8 cellular contexts compared by ENCODE assay signal in the genomic region with DNA sequence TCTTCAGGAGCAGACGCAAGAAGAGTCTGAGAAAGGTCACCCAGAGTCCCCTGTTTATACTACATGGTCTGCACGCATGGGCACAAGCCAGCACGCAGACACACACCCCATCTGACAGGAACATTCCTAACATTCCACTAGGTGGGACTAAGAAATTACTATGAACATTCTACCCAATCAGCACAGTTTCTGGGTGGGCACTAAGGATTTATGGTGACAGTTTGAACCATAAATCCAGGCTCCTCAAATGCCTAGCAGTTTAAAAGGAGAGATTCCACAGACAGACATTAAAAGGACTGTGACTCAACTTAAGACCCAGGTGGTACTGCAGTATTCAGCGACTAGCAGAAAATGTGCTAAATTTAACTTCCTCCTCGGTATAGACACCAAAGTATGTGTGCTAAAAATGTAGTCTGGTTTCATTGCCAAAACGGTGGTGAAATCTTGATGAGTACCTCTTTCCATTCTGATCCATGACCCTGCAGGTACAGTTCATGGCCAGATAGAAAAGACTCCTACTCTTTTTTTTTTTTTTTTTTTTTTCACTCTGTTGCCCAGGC. TPM values are rescaled to one million over a fixed set of nuclear protein-coding genes. Genes with fewer than 3 reads are reported as not detected.
A peak's percentile ranks its signal among the peaks of the same experiment; 100 is the strongest.
DNase-seq lines count a peak whose midpoint lies in the region; ATAC-seq and TF ChIP-seq lines count a peak whose summit lies in the region.

No MANE protein-coding gene starts in this region.

- H3K27ac ChIP-seq in ACC112 (ENCODE audit: low read depth, low read length) (peak overlapping the region; percentile 95), left lung (peak overlapping the region; percentile 20 to 70)

- H3K4me3 ChIP-seq in ACC112 (ENCODE audit: low read depth, low read length): peak overlapping the region; percentile 22; the same call in 1 of the 2 replicates
- no peak overlapping the region for H3K4me3 ChIP-seq in astrocyte of the cerebellum (ENCODE audit: low read depth, low read length)
- no peak overlapping the region for H3K4me3 ChIP-seq in left lung

- H3K36me3 Mint-ChIP-seq in T-helper 17 cell (ENCODE audit: low read depth): peaks cover 15% of the 10 kb centered on the region

- H3K27me3 ChIP-seq in ACC112 (ENCODE audit: insufficient read depth, low read length): no peaks in the 10 kb centered on the region
- no peaks in the 10 kb centered on the region for H3K27me3 ChIP-seq in left lung

- DNase-seq in HS-27A (ENCODE audit: low read depth) (peak; percentile 99), astrocyte of the cerebellum (ENCODE audit: low read depth) (peak; percentile 88), left lung (no peak), T-helper 17 cell (no peak), NCI-H526 (lab: John Stamatoyannopoulos, UW) (no peak)
- DNase-seq in activated effector memory CD4-positive, alpha-beta T cell treated with Interleukin-2 at 50 U/mL for 16 hours: no peak

- H3K27me3 Mint-ChIP-seq in T-helper 17 cell: no peaks in the 10 kb centered on the region

- intact Hi-C loops in left lung (cut with DNase I): no loop called here

- no peak overlapping the region for H3K27ac Mint-ChIP-seq in T-helper 17 cell

- H3K9me3 ChIP-seq in left lung (peaks cover 0 to 3% of the 10 kb centered on the region in 2 donors), T-helper 17 cell (ENCODE audit: control insufficient read depth, low read length, poor library complexity, severe bottlenecking) (no peaks in the 10 kb centered on the region)

- H3K79me2 ChIP-seq in ACC112 (ENCODE audit: control insufficient read depth, insufficient read depth, low read length, unreplicated experiment): no peaks in the 10 kb centered on the region

- no peak overlapping the region for H2AFZ ChIP-seq in ACC112 (ENCODE audit: low read length, unreplicated experiment)

- H3K36me3 ChIP-seq in ACC112 (ENCODE audit: insufficient read depth, low read length) (peaks cover 18% of the 10 kb centered on the region), left lung (peaks cover 0 to 32% of the 10 kb centered on the region in 2 donors)

- no peak overlapping the region for H3K4me3 Mint-ChIP-seq in T-helper 17 cell

- in situ Hi-C loops in astrocyte of the cerebellum (cut with HindIII; ENCODE audit: low sequenced_read_pairs): no loop called here

- peaks cover 21% of the 10 kb centered on the region for H3K4me1 ChIP-seq in ACC112 (ENCODE audit: control insufficient read depth, insufficient read depth, low read length, unreplicated experiment)
- H3K4me1 ChIP-seq in left lung: peaks cover 7 to 8% of the 10 kb centered on the region in 2 donors

- H3K4me1 Mint-ChIP-seq in T-helper 17 cell: peaks cover 8% of the 10 kb centered on the region

- ATAC-seq in left lung (peak; percentile 83), HG03280 (IDR thresholded peaks at IDR 0.05; ENCODE audit: unreplicated experiment) (no peak), T-helper 17 cell (no peak)

- TF ChIP-seq CTCF in astrocyte of the cerebellum (IDR thresholded peaks at IDR 0.05; ENCODE audit: low read depth, low read length, missing control alignments) (no peak), left lung (IDR thresholded peaks at IDR 0.05) (no peak)

RNA-seq across cellular contexts. Expression of gene ABHD4, which starts 16.2 kb away (rescaled TPM):
- total RNA-seq in left lung (10 to 100 TPM; 33.6 to 51.0 TPM), T-helper 17 cell (10 to 100 TPM; 12.3 to 19.0 TPM)

RNA-seq across cellular contexts. Expression of gene DAD1, which starts 25.3 kb away (rescaled TPM):
- 100 to 1,000 TPM; 220 to 251 TPM for total RNA-seq in left lung
- 10 to 100 TPM; 95.4 to 96.0 TPM for total RNA-seq in T-helper 17 cell

RNA-seq across cellular contexts. Expression of gene OR6J1, which starts 29.8 kb away (rescaled TPM):
- not detected for total RNA-seq in left lung
- not detected for total RNA-seq in T-helper 17 cell

Comparison
In these comparisons a context has a peak if more than half of its experiments do, and no peak if none do; other contexts are left out.
1. DNase-seq: peak in HS-27A (single experiment) and astrocyte of the cerebellum (single experiment); none in left lung (0 of 2), activated effector memory CD4-positive, alpha-beta T cell treated with Interleukin-2 at 50 U/mL for 16 hours (single experiment), T-helper 17 cell (0 of 3) and NCI-H526 (0 of 2).